8 cellular contexts compared by ENCODE assay signal in the genomic region with DNA sequence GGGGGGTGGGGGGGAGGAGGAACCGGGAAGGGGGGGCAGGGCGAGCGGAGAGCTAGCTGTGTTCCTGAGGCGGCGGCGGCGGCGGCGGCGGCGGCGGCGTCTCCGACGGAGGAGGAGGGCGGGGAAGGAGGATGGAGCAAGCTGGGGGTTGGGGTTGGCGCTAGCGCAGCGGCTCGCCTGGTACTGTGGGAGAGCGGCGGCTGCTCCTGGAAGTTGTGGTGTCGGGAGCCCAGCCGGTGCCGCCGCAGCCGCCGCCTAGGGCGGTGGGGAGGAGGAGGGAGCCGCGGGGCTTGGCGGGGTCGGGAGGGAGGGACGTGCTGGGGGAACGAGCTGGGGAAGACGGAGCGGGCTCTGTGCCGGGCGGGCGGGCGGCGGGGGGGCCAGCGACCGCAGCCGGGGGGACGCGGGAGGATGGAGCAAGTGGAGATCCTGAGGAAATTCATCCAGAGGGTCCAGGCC. TPM values are rescaled to one million over a fixed set of nuclear protein-coding genes. Genes with fewer than 3 reads are reported as not detected.
DNase-seq lines count a peak whose midpoint lies in the region; ATAC-seq and TF ChIP-seq lines count a peak whose summit lies in the region.

A gene (plus strand): TSS at position 160 of the 459 bp plus-strand sequence. CDS start 252 bp downstream, at position 412.

- peak; percentile 38 for ATAC-seq in HG02973 (IDR thresholded peaks at IDR 0.05; ENCODE audit: unreplicated experiment)

- H2AFZ ChIP-seq in OCI-LY1 (ENCODE audit: low read length) (peak within 1 kb of the TSS; percentile 8), mesenchymal stem cell (ENCODE audit: low read depth, low read length) (peak within 1 kb of the TSS; percentile 81)

- WGBS in mesenchymal stem cell: under 1% methylated on average over 15 of the region's 47 CpGs
- 1 to 5% methylated on average over 13 to 23 of the region's 47 CpGs for WGBS in thyroid gland, 2 donors

- H4K91ac ChIP-seq in mesenchymal stem cell (ENCODE audit: low read length): peak within 1 kb of the TSS; percentile 94

- TF ChIP-seq POLR2A in thyroid gland (IDR thresholded peaks at IDR 0.05): no peak

- H3K4me3 ChIP-seq in OCI-LY1 (ENCODE audit: low read depth, low read length, poor library complexity, severe bottlenecking) (peak within 1 kb of the TSS; percentile 75), dorsolateral prefrontal cortex (peak within 1 kb of the TSS; percentile 57 to 99 (median 94)), mesenchymal stem cell (ENCODE audit: insufficient read depth in 1 of 2, low read depth in 1 of 2, low read length in 2 of 2) (peak within 1 kb of the TSS; percentile 87 to 99), thyroid gland (replicated peaks in 1 of 3) (peak within 1 kb of the TSS; percentile 86 to 98 (median 98))

- H3K23ac ChIP-seq in mesenchymal stem cell (ENCODE audit: low read length in 2 of 2): peak within 1 kb of the TSS; percentile 22 to 98

- H3K4me1 Mint-ChIP-seq in activated CD4-positive, alpha-beta T cell treated with anti-CD3 and anti-CD28 coated beads, Interleukin-2, amount 10 ng/mL, durations not matched to agents 24 days and 14 days: peaks cover 12% of the 10 kb centered on the region

- peak within 1 kb of the TSS; percentile 98 for H3K4me3 Mint-ChIP-seq in activated CD4-positive, alpha-beta T cell treated with anti-CD3 and anti-CD28 coated beads, Interleukin-2, amount 10 ng/mL, durations not matched to agents 24 days and 14 days

- DNase-seq in activated CD4-positive, alpha-beta T cell treated with anti-CD3 and anti-CD28 coated beads, Interleukin-2, amount 10 ng/mL, durations not matched to agents 24 days and 14 days: no peak
- DNase-seq in activated CD4-positive, alpha-beta T cell treated with anti-CD3 and anti-CD28 coated beads, Interleukin-2, amount 50 U/mL, for 1 hour: no peak
- peak in 5 of 10 donors; percentile 42 to 70 (median 55) for DNase-seq in dorsolateral prefrontal cortex
- DNase-seq in mesenchymal stem cell: no peak
- DNase-seq in thyroid gland: no peak
- DNase-seq in NCI-H2196 treated with DMSO at 0.1 percent for 48 hours (lab: John Stamatoyannopoulos, UW; ENCODE audit: unreplicated experiment): no peak

- no peaks in the 10 kb centered on the region for H3K9me2 ChIP-seq in OCI-LY1 (ENCODE audit: low read depth, low read length)

- peak within 1 kb of the TSS; percentile 94 for H3K27ac Mint-ChIP-seq in activated CD4-positive, alpha-beta T cell treated with anti-CD3 and anti-CD28 coated beads, Interleukin-2, amount 10 ng/mL, durations not matched to agents 24 days and 14 days

- peaks cover 2% of the 10 kb centered on the region for H3K36me3 Mint-ChIP-seq in activated CD4-positive, alpha-beta T cell treated with anti-CD3 and anti-CD28 coated beads, Interleukin-2, amount 10 ng/mL, durations not matched to agents 24 days and 14 days (ENCODE audit: low read depth)

- H3K27me3 Mint-ChIP-seq in activated CD4-positive, alpha-beta T cell treated with anti-CD3 and anti-CD28 coated beads, Interleukin-2, amount 10 ng/mL, durations not matched to agents 24 days and 14 days: no peaks in the 10 kb centered on the region

- H2AK5ac ChIP-seq in mesenchymal stem cell (ENCODE audit: low read length, severe bottlenecking): peak within 1 kb of the TSS; percentile 29

- H2BK12ac ChIP-seq in mesenchymal stem cell (ENCODE audit: low read length in 2 of 2): peak within 1 kb of the TSS; percentile 60 to 63

- peak within 1 kb of the TSS; percentile 97 to 99 for H3K18ac ChIP-seq in mesenchymal stem cell (ENCODE audit: low read depth in 1 of 2, low read length in 2 of 2)

- H4K20me1 ChIP-seq in OCI-LY1 (ENCODE audit: insufficient read depth, low read length): no peaks in the 10 kb centered on the region

- peak within 1 kb of the TSS; percentile 96 for H2BK15ac ChIP-seq in mesenchymal stem cell (ENCODE audit: low read depth, poor library complexity, severe bottlenecking)

- H3K27me3 ChIP-seq in OCI-LY1 (ENCODE audit: insufficient read depth, low read length): no peaks in the 10 kb centered on the region
- H3K27me3 ChIP-seq in dorsolateral prefrontal cortex: no peaks in the 10 kb centered on the region
- no peaks in the 10 kb centered on the region for H3K27me3 ChIP-seq in mesenchymal stem cell (ENCODE audit: control insufficient read depth in 1 of 2, insufficient read depth in 1 of 2, low read length in 2 of 2)
- no peaks in the 10 kb centered on the region for H3K27me3 ChIP-seq in thyroid gland

- H3K4ac ChIP-seq in mesenchymal stem cell (ENCODE audit: low read depth in 1 of 2, low read length in 2 of 2): peak within 1 kb of the TSS; percentile 88 to 98

- H3F3A ChIP-seq in OCI-LY1 (ENCODE audit: insufficient read depth, low read length): peaks cover 5% of the 10 kb centered on the region; the same call in 1 of the 2 replicates

- H3K9ac ChIP-seq in OCI-LY1 (ENCODE audit: low read length) (peak within 1 kb of the TSS; percentile 73), mesenchymal stem cell (ENCODE audit: low read length) (peak within 1 kb of the TSS; percentile 99)

- peak within 1 kb of the TSS; percentile 97 for H2BK120ac ChIP-seq in mesenchymal stem cell (ENCODE audit: low read depth, low read length)

- H3K9me3 Mint-ChIP-seq in activated CD4-positive, alpha-beta T cell treated with anti-CD3 and anti-CD28 coated beads, Interleukin-2, amount 10 ng/mL, durations not matched to agents 24 days and 14 days: peaks cover 4% of the 10 kb centered on the region

- H3K27ac ChIP-seq in OCI-LY1 (ENCODE audit: low read depth, low read length, poor library complexity, severe bottlenecking) (peak within 1 kb of the TSS; percentile 20), dorsolateral prefrontal cortex (peak within 1 kb of the TSS; percentile 68 to 99 (median 93)), mesenchymal stem cell (ENCODE audit: low read length, poor library complexity, severe bottlenecking) (peak within 1 kb of the TSS; percentile 95), thyroid gland (peak within 1 kb of the TSS; percentile 94 to 100 (median 95))

- peak within 1 kb of the TSS; percentile 98 for H3K4me2 ChIP-seq in OCI-LY1 (ENCODE audit: low read length)
- H3K4me2 ChIP-seq in mesenchymal stem cell (ENCODE audit: low read length, poor library complexity, severe bottlenecking): peak within 1 kb of the TSS; percentile 52

- H3K9me3 ChIP-seq in OCI-LY1 (ENCODE audit: low read length) (no peaks in the 10 kb centered on the region), mesenchymal stem cell (ENCODE audit: control insufficient read depth, low read length) (no peaks in the 10 kb centered on the region), thyroid gland (no peaks in the 10 kb centered on the region)

- H3K79me1 ChIP-seq in mesenchymal stem cell (replicated peaks; ENCODE audit: low read length, poor library complexity, severe bottlenecking): peaks cover 2% of the 10 kb centered on the region

- H3K14ac ChIP-seq in mesenchymal stem cell (ENCODE audit: low read length in 2 of 2): peak within 1 kb of the TSS; percentile 92 to 98

- peak within 1 kb of the TSS; percentile 57 for H2BK5ac ChIP-seq in mesenchymal stem cell (ENCODE audit: low read depth, low read length, poor library complexity, severe bottlenecking)

- no peaks in the 10 kb centered on the region for H3K36me3 ChIP-seq in OCI-LY1 (ENCODE audit: insufficient read depth, low read length)
- H3K36me3 ChIP-seq in mesenchymal stem cell (ENCODE audit: control insufficient read depth in 1 of 2, insufficient read depth in 2 of 2, low read depth in 1 of 2, low read length in 2 of 2): peaks cover 0 to 3% of the 10 kb centered on the region in 2 experiments
- no peaks in the 10 kb centered on the region for H3K36me3 ChIP-seq in thyroid gland

- intact Hi-C loops in activated CD4-positive, alpha-beta T cell treated with anti-CD3 and anti-CD28 coated beads, Interleukin-2, amount 10 ng/mL, durations not matched to agents 24 days and 14 days (cut with micrococcal nuclease): loop anchor here (2.0 to 5.0 kb wide), 3 partner anchors 120 to 205 kb away; a partner anchor contains a TSS
- intact Hi-C loops in dorsolateral prefrontal cortex (cut with DNase I) (loop anchor here (2.0 to 5.0 kb wide), 3 partner anchors 86 to 160 kb away; a partner anchor contains a TSS), thyroid gland (cut with DNase I) (loop anchor here (10.0 kb wide), 1 partner anchor 82 kb away; no protein-coding TSS in a partner anchor)

- peak within 1 kb of the TSS; percentile 91 for H4K8ac ChIP-seq in mesenchymal stem cell (ENCODE audit: low read length)

- TF ChIP-seq CTCF in OCI-LY1 (IDR thresholded peaks at IDR 0.05; ENCODE audit: low read length) (no peak), dorsolateral prefrontal cortex (IDR thresholded peaks at IDR 0.05 in 54 of 56, conservative IDR thresholded peaks at IDR 0.05 in 2 of 56; ENCODE audit: low read depth in 1 of 56, partially characterized antibody in 56 of 56) (no peak), thyroid gland (IDR thresholded peaks at IDR 0.05) (no peak)

- no peaks in the 10 kb centered on the region for H3K79me2 ChIP-seq in OCI-LY1 (ENCODE audit: insufficient read depth, low read length)

- H3K4me1 ChIP-seq in OCI-LY1 (ENCODE audit: insufficient read depth, low read length, severe bottlenecking) (peaks cover 18% of the 10 kb centered on the region), mesenchymal stem cell (ENCODE audit: control insufficient read depth, insufficient read depth, low read depth, low read length) (peaks cover 10% of the 10 kb centered on the region), thyroid gland (peaks cover 9 to 21% of the 10 kb centered on the region in 2 donors)

RNA-seq across cellular contexts. Expression of the gene that starts here (rescaled TPM):
- 9.8 and 12.7 TPM in 2 replicates for total RNA-seq in activated CD4-positive, alpha-beta T cell treated with anti-CD3 and anti-CD28 coated beads, Interleukin-2, amount 10 ng/mL, durations not matched to agents 24 days and 14 days
- total RNA-seq in dorsolateral prefrontal cortex: 10 to 100 TPM; 45.3 to 86.5 (median 60.7) TPM
- polyA plus RNA-seq in mesenchymal stem cell (2013, experiment 1 of 2): 60.3 TPM
- 59.8 TPM for polyA plus RNA-seq in mesenchymal stem cell (2013, experiment 2 of 2)
- 10 to 100 TPM; 58.5 to 72.6 (median 71.0) TPM for total RNA-seq in thyroid gland

Comparison
In these comparisons a context has a peak if more than half of its experiments do, and no peak if none do; other contexts are left out.
1. H3K27ac ChIP-seq: peak in every context shown above with its lines; median percentile 95 in mesenchymal stem cell; 95 in thyroid gland; 93 in dorsolateral prefrontal cortex; 20 in OCI-LY1.